ENCODE assay signal across 8 cellular contexts in genomic region chr17:18248300-18248731, GRCh38. TPM values are rescaled to one million over a fixed set of nuclear protein-coding genes. Genes with fewer than 3 reads are reported as not detected.
A peak's percentile ranks its signal among the peaks of the same experiment; 100 is the strongest.
DNase-seq lines count a peak whose midpoint lies in the region; ATAC-seq and TF ChIP-seq lines count a peak whose summit lies in the region.

No MANE protein-coding gene starts in this region.

- CTCF ChIA-PET in AG04450 (lab: Charles Lee): interaction anchor here (0.9 to 1.5 kb wide), 3 partner anchors 8 to 11 kb away, joined by 3 to 5 read pairs (median 3); no protein-coding TSS in a partner anchor

- POLR2A ChIA-PET in AG04450 (lab: Yijun Ruan, JAX): interaction anchor here (1.2 kb wide), 1 partner anchor 12 kb away, joined by 3 read pairs; no protein-coding TSS in a partner anchor

- ATAC-seq in lower lobe of right lung (peak; percentile 67 to 73), GM21825 (IDR thresholded peaks at IDR 0.05; ENCODE audit: unreplicated experiment) (no peak)

- H3K27me3 ChIP-seq in AG04450 (ENCODE audit: control insufficient read depth, insufficient read depth, low read length) (no peaks in the 10 kb centered on the region), colonic mucosa (no peaks in the 10 kb centered on the region), lower lobe of right lung (ENCODE audit: low read depth) (no peaks in the 10 kb centered on the region)

- intact Hi-C loops in colonic mucosa (cut with DNase I) (loop anchor here (5.0 kb wide), 1 partner anchor 69 kb away; the partner anchor contains the start of gene SMCR8), lower lobe of right lung (cut with DNase I) (no loop called here)

- TF ChIP-seq CTCF in AG04450 (IDR thresholded peaks at IDR 0.05; ENCODE audit: low read depth, low read length) (peak; percentile 71), colonic mucosa (IDR thresholded peaks at IDR 0.05) (peak; percentile 69), lower lobe of right lung (IDR thresholded peaks at IDR 0.05) (peak; percentile 66)

- no peaks in the 10 kb centered on the region; the same call in 1 of the 2 replicates for H3K9me3 ChIP-seq in AG04450 (ENCODE audit: control insufficient read depth, insufficient read depth, low read length)
- no peaks in the 10 kb centered on the region for H3K9me3 ChIP-seq in colonic mucosa
- no peaks in the 10 kb centered on the region for H3K9me3 ChIP-seq in lower lobe of right lung

- H3K9ac ChIP-seq in colonic mucosa (ENCODE audit: low read depth in 2 of 2, low read length in 2 of 2): no peak overlapping the region

- no peaks in the 10 kb centered on the region for H3K4me1 ChIP-seq in colonic mucosa
- H3K4me1 ChIP-seq in lower lobe of right lung: peaks cover 18% of the 10 kb centered on the region

- peak; percentile 44 for DNase-seq in AG04450 (ENCODE audit: low read depth, low spot score)
- DNase-seq in GM19238 (ENCODE audit: insufficient read length, low spot score): peak; percentile 91
- peak; percentile 5 for DNase-seq in NCI-H345 treated with DMSO at 0.1 percent for 48 hours (lab: John Stamatoyannopoulos, UW; ENCODE audit: unreplicated experiment)
- DNase-seq in activated CD4-positive, alpha-beta T cell treated with anti-CD3 and anti-CD28 coated beads for 48 hours: peak; percentile 75
- peak; percentile 74 for DNase-seq in colonic mucosa
- DNase-seq in lower lobe of right lung: no peak
- peak; percentile 39 for DNase-seq in stimulated activated CD8-positive, alpha-beta memory T cell treated with anti-CD3 and anti-CD28 coated beads, Interleukin-12 subunit alpha, Interleukin-12 subunit beta, amount 100 ng/mL, for 1 hour (ENCODE audit: low read depth)

- H3K36me3 ChIP-seq in colonic mucosa: peaks cover 31% of the 10 kb centered on the region
- peaks cover 95% of the 10 kb centered on the region for H3K36me3 ChIP-seq in lower lobe of right lung

- no peak overlapping the region for H3K4me3 ChIP-seq in AG04450 (ENCODE audit: low read depth, low read length)
- no peak overlapping the region for H3K4me3 ChIP-seq in colonic mucosa
- H3K4me3 ChIP-seq in lower lobe of right lung: no peak overlapping the region

- H3K27ac ChIP-seq in AG04450 (ENCODE audit: low read depth, low read length): peak overlapping the region; percentile 3
- H3K27ac ChIP-seq in colonic mucosa: no peak overlapping the region
- peak overlapping the region; percentile 39 for H3K27ac ChIP-seq in lower lobe of right lung

RNA-seq across cellular contexts. Expression of gene FLII, which starts 10.2 kb away (rescaled TPM):
- polyA plus RNA-seq in AG04450 (2011; rRNA removed): 192 and 235 TPM in 2 replicates
- polyA minus RNA-seq in AG04450 (2011; rRNA and poly(A)+ RNA removed): 360 and 447 TPM in 2 replicates
- total RNA-seq in colonic mucosa: 100 to 1,000 TPM; 263 to 293 TPM
- total RNA-seq in lower lobe of right lung: 327 TPM

RNA-seq across cellular contexts. Expression of gene MIEF2, which starts 12.1 kb away (rescaled TPM):
- polyA plus RNA-seq in AG04450 (2011; rRNA removed): 5.9 and 7.1 TPM in 2 replicates
- 6.1 and 8.4 TPM in 2 replicates for polyA minus RNA-seq in AG04450 (2011; rRNA and poly(A)+ RNA removed)
- total RNA-seq in colonic mucosa (10 to 100 TPM; 13.2 to 15.3 TPM), lower lobe of right lung (9.5 TPM)

RNA-seq across cellular contexts. Expression of gene LLGL1, which starts 22.9 kb away (rescaled TPM):
- 27.1 and 41.9 TPM in 2 replicates for polyA plus RNA-seq in AG04450 (2011; rRNA removed)
- 30.5 and 42.3 TPM in 2 replicates for polyA minus RNA-seq in AG04450 (2011; rRNA and poly(A)+ RNA removed)
- total RNA-seq in colonic mucosa (10 to 100 TPM in 1 of 2 donors, 1 to 10 TPM in 1; 7.8 to 13.1 TPM), lower lobe of right lung (12.0 TPM)
